In genomic region chr2:157894694-157895450, GRCh38 we compare ENCODE assay signal across 10 cellular contexts. TPM values are rescaled to one million over a fixed set of nuclear protein-coding genes. Genes with fewer than 3 reads are reported as not detected.
DNase-seq lines count a peak whose midpoint lies in the region; ATAC-seq and TF ChIP-seq lines count a peak whose summit lies in the region.
"Had no signal": no experiment of that assay in that cellular context is flagged by ENCODE, and none has a peak within 500 bp of the region (broad histone marks: within the 10 kb centered on the region; RNA-seq: fewer than 3 reads in every experiment).

No MANE protein-coding gene starts in this region.

- no peak overlapping the region for H2BK20ac ChIP-seq in IMR-90 (ENCODE audit: low read depth, low read length)

- H2BK15ac ChIP-seq in IMR-90 (ENCODE audit: low read depth, low read length), result no peak overlapping the region

- ATAC-seq in IMR-90 (ENCODE audit: low read depth) (peak; percentile 72), heart right ventricle (no peak)

- peak overlapping the region; percentile 81 for H3K4me2 ChIP-seq in IMR-90 (ENCODE audit: low read depth, low read length)
- H3K4me2 ChIP-seq: BLaER1 had no signal

- no peak for TF ChIP-seq CTCF in IMR-90 (conservative IDR thresholded peaks at IDR 0.05; ENCODE audit: low read depth, low read length)
- TF ChIP-seq CTCF in astrocyte of the cerebellum (IDR thresholded peaks at IDR 0.05; ENCODE audit: low read depth, low read length, missing control alignments), result no peak
- no peak for TF ChIP-seq CTCF in heart right ventricle (IDR thresholded peaks at IDR 0.05)

- H4K91ac ChIP-seq in IMR-90 (ENCODE audit: insufficient read depth, low read depth, low read length), result no peak overlapping the region

- no peak overlapping the region for H4K8ac ChIP-seq in IMR-90 (ENCODE audit: low read depth in 2 of 2, low read length in 2 of 2)

- H3K9ac ChIP-seq in IMR-90 (ENCODE audit: low read depth, low read length), result no peak overlapping the region
- H3K9ac ChIP-seq: BLaER1 had no signal

- 0 out of 2 replicates have a peak overlapping the region, but pooled peaks have one; percentile 11 for H3K4ac ChIP-seq in IMR-90 (ENCODE audit: low read depth, low read length)

- no CpG with 5 or more reads among the region's 12 CpGs for WGBS in IMR-90 (ENCODE audit: extremely low coverage in 2 of 2, insufficient read length in 1 of 2), 2 experiments
- WGBS in heart right ventricle, 2 donors, result 87% methylated on average over 12 of the region's 12 CpGs

- H3K36me3 ChIP-seq in IMR-90 (ENCODE audit: control insufficient read depth, insufficient read depth, low read length) (no peaks in the 10 kb centered on the region), heart right ventricle (no peaks in the 10 kb centered on the region)
- H3K36me3 ChIP-seq: BLaER1 had no signal

- peak; percentile 60 for DNase-seq in SIG-M5 treated with dmso at 0.1 percent for 504 hours (lab: John Stamatoyannopoulos, UW; ENCODE audit: unreplicated experiment)
- DNase-seq in SIG-M5 (lab: John Stamatoyannopoulos, UW), result no peak
- peak; percentile 84 for DNase-seq in IMR-90
- DNase-seq in astrocyte of the cerebellum (ENCODE audit: low read depth), result peak; percentile 15
- peak in 6 of 10 donors; percentile 36 to 91 (median 63) for DNase-seq in posterior cingulate gyrus
- DNase-seq in GDM1 (lab: John Stamatoyannopoulos, UW), result no peak
- no peak for DNase-seq in heart right ventricle
- no peak for DNase-seq in NCI-H2107 (lab: John Stamatoyannopoulos, UW)
- DNase-seq: NCI-H2081 had no signal

- peak overlapping the region; percentile 38 for H2AK9ac ChIP-seq in IMR-90 (replicated peaks; ENCODE audit: low read depth, low read length, poor library complexity)

- peaks cover 5% of the 10 kb centered on the region for H3K4me1 ChIP-seq in IMR-90 (ENCODE audit: control insufficient read depth, insufficient read depth, low read length)
- H3K4me1 ChIP-seq in heart right ventricle, result peaks cover 0 to 19% (median 0%) of the 10 kb centered on the region in 9 donors

- H3K27ac ChIP-seq in IMR-90 (ENCODE audit: insufficient read depth, low read length), result peak overlapping the region; percentile 50
- H3K27ac ChIP-seq in heart right ventricle, result no peak overlapping the region
- H3K27ac ChIP-seq: BLaER1 had no signal

- in situ Hi-C loops in IMR-90 (cut with MboI; ENCODE audit: low sequenced_read_pairs), result no loop called here
- in situ Hi-C loops in astrocyte of the cerebellum (cut with HindIII; ENCODE audit: low sequenced_read_pairs), result no loop called here

- peak overlapping the region; percentile 19 for H2BK5ac ChIP-seq in IMR-90 (ENCODE audit: low read depth, low read length, poor library complexity, severe bottlenecking)

- dilution Hi-C loops in IMR-90 (cut with HindIII; ENCODE audit: low sequenced_read_pairs, unreplicated experiment), result no loop called here

- H3K23ac ChIP-seq in IMR-90 (ENCODE audit: low read depth, low read length), result no peak overlapping the region; the same call in 1 of the 2 replicates

- H3K4me3 ChIP-seq in IMR-90 (ENCODE audit: insufficient read depth, low read depth, low read length) (peak overlapping the region; percentile 11; the same call in 1 of the 2 replicates), astrocyte of the cerebellum (ENCODE audit: low read depth, low read length) (no peak overlapping the region), heart right ventricle (no peak overlapping the region)
- H3K4me3 ChIP-seq: BLaER1 had no signal

- no peaks in the 10 kb centered on the region for H4K20me1 ChIP-seq in IMR-90 (ENCODE audit: insufficient read depth, low read length)
- H4K20me1 ChIP-seq: BLaER1 had no signal

- POLR2A ChIA-PET in IMR-90 (lab: Charles Lee; ENCODE audit: unreplicated experiment), result no interaction called here

- H2AK5ac ChIP-seq in IMR-90 (ENCODE audit: low read depth, low read length), result peak overlapping the region; percentile 7; the same call in 1 of the 2 replicates

- intact Hi-C loops in IMR-90 (cut with micrococcal nuclease), result loop anchor here (10.0 kb wide), 1 partner anchor 400 kb away; no protein-coding TSS in a partner anchor
- intact Hi-C loops in posterior cingulate gyrus (cut with DNase I), result no loop called here
- intact Hi-C loops in heart right ventricle (cut with DNase I), result loop anchor here in 1 of 10 donors (10.0 kb wide), 1 partner anchor 110 kb away; no protein-coding TSS in a partner anchor

- H3K27me3 ChIP-seq in IMR-90 (ENCODE audit: control insufficient read depth, insufficient read depth, low read length), result no peaks in the 10 kb centered on the region
- no peaks in the 10 kb centered on the region for H3K27me3 ChIP-seq in heart right ventricle
- H3K27me3 ChIP-seq: BLaER1 had no signal

- peak overlapping the region; percentile 53; the same call in 1 of the 2 replicates for H2BK120ac ChIP-seq in IMR-90 (ENCODE audit: low read depth, low read length)

- no peak overlapping the region for H3K56ac ChIP-seq in IMR-90 (ENCODE audit: extremely low read depth, insufficient read depth, low read length)

- no peak overlapping the region for H3K14ac ChIP-seq in IMR-90 (replicated peaks; ENCODE audit: low read depth, low read length)

- peak overlapping the region; percentile 47 for H2AFZ ChIP-seq in IMR-90 (replicated peaks; ENCODE audit: low read length, poor library complexity)

- H4K5ac ChIP-seq in IMR-90 (ENCODE audit: low read depth, low read length), result no peak overlapping the region

- CTCF ChIA-PET in IMR-90 (lab: Yijun Ruan, JAX), result no interaction called here

- no TSS peak for BruUV-seq in IMR-90 (replicated peaks; lab: Mats Ljungman, UMichigan)

- H3K9me1 ChIP-seq in IMR-90 (ENCODE audit: insufficient read depth, low read length), result no peaks in the 10 kb centered on the region

- H3K9me3 ChIP-seq in IMR-90 (ENCODE audit: control insufficient read depth, insufficient read depth, low read length) (no peaks in the 10 kb centered on the region), heart right ventricle (no peaks in the 10 kb centered on the region)
- H3K9me3 ChIP-seq: BLaER1 had no signal

- no peaks in the 10 kb centered on the region for H3K79me1 ChIP-seq in IMR-90 (ENCODE audit: low read depth in 1 of 2, low read length in 2 of 2)

- H3K18ac ChIP-seq in IMR-90 (ENCODE audit: low read depth, low read length), result peak overlapping the region; percentile 38

- no peak for TF ChIP-seq POLR2A in IMR-90 (IDR thresholded peaks at IDR 0.05; ENCODE audit: low read depth, low read length)

- no peak for TF ChIP-seq RAD21 in IMR-90 (IDR thresholded peaks at IDR 0.05; ENCODE audit: low read length)

TF ChIP-seq in IMR-90, 13 proteins besides CTCF, POLR2A, EP300 and RAD21:
- TF ChIP-seq ELK1 (IDR thresholded peaks at IDR 0.05; ENCODE audit: borderline replicate concordance, low read depth, low read length), result no peak
- TF ChIP-seq NFE2L2 (IDR thresholded peaks at IDR 0.05; ENCODE audit: low read depth, low read length), result no peak
- peak; percentile 99 for TF ChIP-seq CEBPB (IDR thresholded peaks at IDR 0.05; ENCODE audit: low read depth, low read length)
- no peak for TF ChIP-seq CHD1 (IDR thresholded peaks at IDR 0.05; ENCODE audit: low read depth, low read length)
- TF ChIP-seq BHLHE40 (IDR thresholded peaks at IDR 0.05; ENCODE audit: low read depth, low read length), result peak; percentile 97
- peak; percentile 74 for TF ChIP-seq FOS (IDR thresholded peaks at IDR 0.05; ENCODE audit: low read depth, low read length)
TF ChIP-seq in IMR-90: peak in this region for 3.

RNA-seq across cellular contexts. Expression of gene ACVR1, which starts 18.7 kb away (rescaled TPM):
- 21.1 and 24.2 TPM in 2 replicates for total RNA-seq in IMR-90 (2012; rRNA removed)
- 32.0 and 40.8 TPM in 2 replicates for polyA plus RNA-seq in IMR-90 (2012; rRNA removed)
- 24.3 and 50.9 TPM in 2 replicates for polyA plus RNA-seq in IMR-90 (2012; cell fraction: cytosol; rRNA removed)
- 13.1 and 33.6 TPM in 2 replicates for polyA plus RNA-seq in IMR-90 (2012; cell fraction: nucleus; rRNA removed; ENCODE audit: low replicate concordance)
- total RNA-seq in heart right ventricle, result 10 to 100 TPM; 15.6 to 32.7 (median 23.0) TPM
- 10 to 100 TPM in 1 of 2 donors, 1 to 10 TPM in 1; 4.2 to 13.1 TPM for polyA plus RNA-seq in heart right ventricle

Comparison
In these comparisons a context has a peak if more than half of its experiments do, and no peak if none do; other contexts are left out.
1. DNase-seq: peak in SIG-M5 treated with dmso at 0.1 percent for 504 hours (single experiment), IMR-90 (single experiment), astrocyte of the cerebellum (single experiment) and posterior cingulate gyrus (6 of 10); none in SIG-M5 (single experiment), GDM1 (single experiment), heart right ventricle (0 of 2) and NCI-H2107 (single experiment).